20 cellular contexts compared by ENCODE assay signal in the genomic region with DNA sequence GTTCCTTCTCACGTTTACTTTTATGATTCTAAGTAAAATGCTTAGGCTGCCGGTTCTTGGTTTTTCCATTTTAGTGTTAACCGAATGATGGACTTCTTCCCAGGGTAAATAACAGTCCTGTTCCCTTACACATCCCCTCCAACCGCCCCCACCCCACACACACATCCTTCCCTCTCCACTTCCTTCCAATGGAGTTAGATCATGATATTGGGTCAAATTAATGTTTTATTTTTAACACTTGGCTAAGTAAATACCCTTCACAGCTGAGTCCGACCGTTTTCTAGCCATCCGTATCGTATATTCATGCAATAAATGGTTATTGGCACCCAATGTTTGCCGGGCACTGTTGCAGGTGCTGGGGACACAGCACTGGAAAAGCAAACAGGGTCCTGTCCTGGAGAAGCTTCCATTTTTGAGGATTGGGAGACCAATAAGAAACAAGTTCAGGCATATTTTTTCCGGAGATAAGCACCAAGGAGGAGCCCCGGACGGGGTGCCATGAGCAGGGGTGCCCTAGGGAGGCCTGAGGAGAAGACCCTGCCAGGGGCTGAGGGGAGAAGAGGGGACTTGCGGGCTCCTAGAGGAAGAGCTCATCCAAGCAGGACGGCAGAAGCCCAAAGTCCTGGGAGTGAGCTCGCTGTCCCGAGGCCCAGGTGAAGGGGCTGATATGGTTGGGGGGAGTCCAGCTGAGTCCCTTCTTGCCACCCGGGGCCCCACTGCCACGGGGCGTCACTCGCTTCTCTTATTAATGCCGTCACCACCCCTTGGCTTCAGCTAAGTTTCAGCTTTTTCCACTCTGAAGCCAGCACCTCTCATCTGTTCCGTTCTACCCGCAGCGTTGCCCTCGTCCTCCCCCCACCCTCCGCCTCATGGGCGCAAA.
DNase-seq lines count a peak whose midpoint lies in the region; ATAC-seq and TF ChIP-seq lines count a peak whose summit lies in the region.
"Had no signal": no experiment of that assay in that cellular context is flagged by ENCODE, and none has a peak within 500 bp of the region (broad histone marks: within the 10 kb centered on the region; RNA-seq: fewer than 3 reads in every experiment).

No MANE protein-coding gene starts in this region.

- WGBS in esophagus muscularis mucosa = 55% methylated on average over 27 of the region's 27 CpGs

- TF ChIP-seq CTCF in esophagus muscularis mucosa (IDR thresholded peaks at IDR 0.05) (no peak), neural crest cell (conservative IDR thresholded peaks at IDR 0.05) (no peak), nephron progenitor cell (IDR thresholded peaks at IDR 0.05) (no peak)

- no peak for TF ChIP-seq POLR2A in esophagus muscularis mucosa (IDR thresholded peaks at IDR 0.05; ENCODE audit: low read depth)

- H3K4me3 Mint-ChIP-seq in neural crest cell = peak overlapping the region; percentile 62
- H3K4me3 Mint-ChIP-seq in nephron progenitor cell = no peak overlapping the region
- H3K4me3 Mint-ChIP-seq: activated naive CD4-positive, alpha-beta T cell treated with anti-CD3 and anti-CD28 coated beads, Interleukin-2, amount 50 U/mL, for 24 hours; naive B cell had no signal

- peaks cover 13% of the 10 kb centered on the region for H3K4me1 Mint-ChIP-seq in neural crest cell
- H3K4me1 Mint-ChIP-seq in nephron progenitor cell = peaks cover 20% of the 10 kb centered on the region
- H3K4me1 Mint-ChIP-seq: activated naive CD4-positive, alpha-beta T cell treated with anti-CD3 and anti-CD28 coated beads, Interleukin-2, amount 50 U/mL, for 24 hours; naive B cell had no signal

- intact Hi-C loops in Right ventricle myocardium superior (cut with DNase I) (no loop called here), Right ventricle myocardium inferior (cut with DNase I) (loop anchor here (5.0 kb wide), 1 partner anchor 126 kb away; the partner anchor contains the start of gene RET), esophagus muscularis mucosa (cut with DNase I) (no loop called here)

- no peak overlapping the region for H3K27ac ChIP-seq in esophagus muscularis mucosa (replicated peaks in 1 of 4)
- H3K27ac ChIP-seq: tibial nerve had no signal

- H3K4me3 ChIP-seq in esophagus muscularis mucosa = no peak overlapping the region
- H3K4me3 ChIP-seq: GM12878, tibial nerve had no signal

- peak; percentile 8 for ATAC-seq in Right ventricle myocardium superior (ENCODE audit: poor library complexity)
- no peak for ATAC-seq in Right ventricle myocardium inferior
- ATAC-seq: GM12878, SK-N-SH treated with all-trans-retinoic acid at 6 μM for 48 hours had no signal

- H3K27me3 Mint-ChIP-seq in neural crest cell (ENCODE audit: low read depth) = peaks cover 26% of the 10 kb centered on the region
- peaks cover 51% of the 10 kb centered on the region for H3K27me3 Mint-ChIP-seq in nephron progenitor cell (ENCODE audit: low read depth, poor library complexity)

- H3K36me3 ChIP-seq in esophagus muscularis mucosa = no peaks in the 10 kb centered on the region
- H3K36me3 ChIP-seq: tibial nerve had no signal

- H3K9me3 Mint-ChIP-seq in neural crest cell (peaks cover 2% of the 10 kb centered on the region), nephron progenitor cell (peaks cover 28% of the 10 kb centered on the region)
- H3K9me3 Mint-ChIP-seq: activated naive CD4-positive, alpha-beta T cell treated with anti-CD3 and anti-CD28 coated beads, Interleukin-2, amount 50 U/mL, for 24 hours had no signal

- H3K27ac Mint-ChIP-seq in neural crest cell (ENCODE audit: unreplicated experiment) = no peak overlapping the region
- no peak overlapping the region for H3K27ac Mint-ChIP-seq in nephron progenitor cell
- H3K27ac Mint-ChIP-seq: activated naive CD4-positive, alpha-beta T cell treated with anti-CD3 and anti-CD28 coated beads, Interleukin-2, amount 50 U/mL, for 24 hours; naive B cell had no signal

- no peak for TF ChIP-seq EP300 in esophagus muscularis mucosa (IDR thresholded peaks at IDR 0.05)

- peaks cover 0 to 29% (median 7%) of the 10 kb centered on the region in 4 donors for H3K27me3 ChIP-seq in esophagus muscularis mucosa

- no peaks in the 10 kb centered on the region for H3K36me3 Mint-ChIP-seq in neural crest cell (ENCODE audit: low read depth)
- H3K36me3 Mint-ChIP-seq in nephron progenitor cell (ENCODE audit: low read depth) = no peaks in the 10 kb centered on the region
- H3K36me3 Mint-ChIP-seq: activated naive CD4-positive, alpha-beta T cell treated with anti-CD3 and anti-CD28 coated beads, Interleukin-2, amount 50 U/mL, for 24 hours; naive B cell had no signal

- H3K9me3 ChIP-seq in esophagus muscularis mucosa = peaks cover 0 to 8% (median 3%) of the 10 kb centered on the region in 4 donors

- DNase-seq in Right ventricle myocardium superior (peak; percentile 13), Right ventricle myocardium inferior (ENCODE audit: missing footprints) (no peak), esophagus muscularis mucosa (ENCODE audit: extremely low spot score) (peak; percentile 83), neural crest cell (ENCODE audit: low read depth, low spot score) (no peak), ureter (ENCODE audit: low spot score) (peak; percentile 27), nephron progenitor cell (no peak), NCI-H146 treated with DMSO at 0.1 percent for 48 hours (lab: John Stamatoyannopoulos, UW; ENCODE audit: unreplicated experiment) (no peak), NCI-H146 (lab: John Stamatoyannopoulos, UW) (no peak)
- DNase-seq: activated CD4-positive, alpha-beta T cell treated with anti-CD3 and anti-CD28 coated beads for 48 hours; activated T-cell treated with anti-CD3 and anti-CD28 coated beads, Interleukin-2, amount 50 U/mL, for 1 hour; DMS 273 treated with DMSO at 0.1 percent for 48 hours; foreskin melanocyte; GF-D8; KBM-7; naive B cell; NCI-H774 had no signal

- peaks cover 7 to 15% (median 13%) of the 10 kb centered on the region in 4 donors for H3K4me1 ChIP-seq in esophagus muscularis mucosa

Comparison
In these comparisons a context has a peak if more than half of its experiments do, and no peak if none do; other contexts are left out.
1. DNase-seq: peak in Right ventricle myocardium superior (single experiment), esophagus muscularis mucosa (single experiment) and ureter (single experiment); none in Right ventricle myocardium inferior (single experiment), neural crest cell (single experiment), nephron progenitor cell (single experiment), NCI-H146 treated with DMSO at 0.1 percent for 48 hours (single experiment) and NCI-H146 (single experiment).